ENCODE assay signal across 10 cellular contexts in the genomic region with DNA sequence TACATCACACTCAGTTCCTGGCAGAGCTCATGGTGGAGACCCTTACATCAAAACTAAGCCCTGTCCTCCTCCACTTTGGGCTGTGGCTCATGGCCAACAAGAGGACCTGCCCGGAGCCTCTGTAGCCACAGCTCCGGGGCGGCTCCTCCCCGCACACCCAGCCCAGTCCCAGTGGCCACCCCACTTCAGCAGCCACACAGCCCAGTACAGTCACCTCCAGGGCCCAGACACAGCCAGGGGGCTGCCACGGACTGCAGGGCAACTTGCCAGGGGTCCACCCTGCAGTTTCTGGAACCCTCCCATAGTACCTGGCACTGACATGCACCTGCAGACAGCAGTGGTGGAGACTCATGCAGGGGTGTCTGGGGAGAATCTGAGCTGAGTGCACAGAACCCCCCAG. TPM values are rescaled to one million over a fixed set of nuclear protein-coding genes. Genes with fewer than 3 reads are reported as not detected.
"Had no signal": no experiment of that assay in that cellular context is flagged by ENCODE, and none has a peak within 500 bp of the region (broad histone marks: within the 10 kb centered on the region; RNA-seq: fewer than 3 reads in every experiment).

No MANE protein-coding gene starts in this region.

- FAIRE-seq: HepG2, HTR-8/SVneo, K562 had no signal

- H3K4me3 ChIP-seq: K562 had no signal

- ATAC-seq: HepG2 had no signal

- H3K27ac ChIP-seq: HL-60 had no signal

- DNase-seq: IMR-90, KBM-7, KG1 had no signal

RNA-seq across cellular contexts. Expression of a gene that starts 11.8 kb away (rescaled TPM):
- total RNA-seq: HepG2, HT-29, HT1080, IMR-90, K562 had no signal
- polyA plus RNA-seq: HepG2, IgD-negative memory B cell, IMR-90, K562 had no signal
